ENCODE assay signal across 19 cellular contexts in genomic region chr5:72543365-72543764, GRCh38. TPM values are rescaled to one million over a fixed set of nuclear protein-coding genes. Genes with fewer than 3 reads are reported as not detected.
DNase-seq lines count a peak whose midpoint lies in the region; ATAC-seq and TF ChIP-seq lines count a peak whose summit lies in the region.
"Had no signal": no experiment of that assay in that cellular context is flagged by ENCODE, and none has a peak within 500 bp of the region (broad histone marks: within the 10 kb centered on the region; RNA-seq: fewer than 3 reads in every experiment).

No MANE protein-coding gene starts in this region.

- TF ChIP-seq CTCF in fibroblast of mammary gland (conservative IDR thresholded peaks at IDR 0.05; ENCODE audit: control insufficient read depth, insufficient read depth, low read depth, low read length) (no peak), tibial artery (IDR thresholded peaks at IDR 0.05) (no peak), GM23338 (conservative IDR thresholded peaks at IDR 0.05; ENCODE audit: low read depth in 2 of 2) (no peak)

- no peak overlapping the region for H3K4me3 Mint-ChIP-seq in GM23338
- H3K4me3 Mint-ChIP-seq: natural killer cell; stimulated activated naive CD8-positive, alpha-beta T cell treated with anti-CD3 and anti-CD28 coated beads, Interleukin-15, amount 100 ng/mL, for 72 hours had no signal

- no peaks in the 10 kb centered on the region for H3K27me3 Mint-ChIP-seq in GM23338 (ENCODE audit: insufficient read depth, low read depth, poor library complexity)

- H3K36me3 Mint-ChIP-seq in GM23338 (ENCODE audit: low read depth): no peaks in the 10 kb centered on the region

- H3K27ac ChIP-seq in tibial artery (peak overlapping the region; percentile 4 to 43), GM23338 (ENCODE audit: low read depth) (no peak overlapping the region)
- H3K27ac ChIP-seq: right lobe of liver had no signal

- ATAC-seq in GM23338: no peak
- ATAC-seq: left ventricle myocardium superior; natural killer cell; PC-3; right lobe of liver; stimulated activated naive CD8-positive, alpha-beta T cell treated with anti-CD3 and anti-CD28 coated beads, Interleukin-15, amount 100 ng/mL, for 72 hours had no signal

- no peak overlapping the region for H3K4me3 ChIP-seq in fibroblast of mammary gland (ENCODE audit: control insufficient read depth, low read depth, low read length)
- H3K4me3 ChIP-seq in tibial artery: no peak overlapping the region
- no peak overlapping the region for H3K4me3 ChIP-seq in GM23338
- H3K4me3 ChIP-seq: right lobe of liver had no signal

- intact Hi-C loops in tibial artery (cut with DNase I; ENCODE audit: low total_unique reads): no loop called here

- no peaks in the 10 kb centered on the region for H3K9me3 Mint-ChIP-seq in GM23338

- H3K4me1 ChIP-seq in tibial artery (peaks cover 0 to 6% (median 0%) of the 10 kb centered on the region in 4 donors), GM23338 (ENCODE audit: insufficient read depth) (no peaks in the 10 kb centered on the region)
- H3K4me1 ChIP-seq: right lobe of liver had no signal

- H3K79me2 ChIP-seq in GM23338 (replicated peaks; ENCODE audit: insufficient read depth): no peaks in the 10 kb centered on the region

- no peaks in the 10 kb centered on the region for H3K36me3 ChIP-seq in tibial artery
- no peaks in the 10 kb centered on the region for H3K36me3 ChIP-seq in GM23338 (ENCODE audit: insufficient read depth)
- H3K36me3 ChIP-seq: right lobe of liver had no signal

- H3F3A ChIP-seq in GM23338 (replicated peaks; ENCODE audit: low read depth): no peaks in the 10 kb centered on the region

- H3K4me1 Mint-ChIP-seq in GM23338: peaks cover 5% of the 10 kb centered on the region; the same call in 1 of the 3 replicates
- H3K4me1 Mint-ChIP-seq: natural killer cell; stimulated activated naive CD8-positive, alpha-beta T cell treated with anti-CD3 and anti-CD28 coated beads, Interleukin-15, amount 100 ng/mL, for 72 hours had no signal

- peaks cover 3% of the 10 kb centered on the region; the same call in 1 of the 2 replicates for H3K9me2 ChIP-seq in GM23338 (ENCODE audit: insufficient read depth)

- H4K20me1 ChIP-seq in GM23338 (replicated peaks; ENCODE audit: insufficient read depth): no peaks in the 10 kb centered on the region

- H3K27me3 ChIP-seq in tibial artery (no peaks in the 10 kb centered on the region), GM23338 (ENCODE audit: insufficient read depth) (no peaks in the 10 kb centered on the region)
- H3K27me3 ChIP-seq: right lobe of liver had no signal

- H3K9me3 ChIP-seq in tibial artery: peaks cover 0 to 9% (median 0%) of the 10 kb centered on the region in 3 donors
- H3K9me3 ChIP-seq: right lobe of liver had no signal

- H3K4me2 ChIP-seq in GM23338: no peak overlapping the region

- no peak overlapping the region for H3K27ac Mint-ChIP-seq in GM23338
- H3K27ac Mint-ChIP-seq: natural killer cell; stimulated activated naive CD8-positive, alpha-beta T cell treated with anti-CD3 and anti-CD28 coated beads, Interleukin-15, amount 100 ng/mL, for 72 hours had no signal

- DNase-seq in H4 (ENCODE audit: low spot score) (peak; percentile 56), SKM-1 (lab: John Stamatoyannopoulos, UW; ENCODE audit: unreplicated experiment) (peak; percentile 33), fibroblast of mammary gland (ENCODE audit: low read depth) (peak; percentile 84), tibial artery (no peak), GM23338 (ENCODE audit: low spot score) (no peak), NCI-H1417 (lab: John Stamatoyannopoulos, UW) (no peak), germinal center (ENCODE audit: low spot score) (no peak)
- DNase-seq: activated T-cell treated with anti-CD3 and anti-CD28 coated beads, Interleukin-2, amount 50 U/mL, for 1 hour; amniotic stem cell; effector CD4-positive, alpha-beta T cell; head of caudate nucleus; left ventricle myocardium superior; natural killer cell; NCI-H1092; NCI-H345; PC-3; right lobe of liver; stimulated activated naive CD8-positive, alpha-beta T cell treated with anti-CD3 and anti-CD28 coated beads, Interleukin-15, amount 100 ng/mL, for 72 hours had no signal

- H2AFZ ChIP-seq in GM23338: no peak overlapping the region

TF ChIP-seq in GM23338, 12 proteins besides CTCF, POLR2A, EP300 and RAD21:
- TF ChIP-seq POLR2AphosphoS5 (IDR thresholded peaks at IDR 0.05; ENCODE audit: low read depth) (no peak), STAT1 (IDR thresholded peaks at IDR 0.05; ENCODE audit: unreplicated experiment) (no peak), NANOG (IDR thresholded peaks at IDR 0.05; ENCODE audit: borderline replicate concordance) (no peak)
- TF ChIP-seq, protein P1, sequence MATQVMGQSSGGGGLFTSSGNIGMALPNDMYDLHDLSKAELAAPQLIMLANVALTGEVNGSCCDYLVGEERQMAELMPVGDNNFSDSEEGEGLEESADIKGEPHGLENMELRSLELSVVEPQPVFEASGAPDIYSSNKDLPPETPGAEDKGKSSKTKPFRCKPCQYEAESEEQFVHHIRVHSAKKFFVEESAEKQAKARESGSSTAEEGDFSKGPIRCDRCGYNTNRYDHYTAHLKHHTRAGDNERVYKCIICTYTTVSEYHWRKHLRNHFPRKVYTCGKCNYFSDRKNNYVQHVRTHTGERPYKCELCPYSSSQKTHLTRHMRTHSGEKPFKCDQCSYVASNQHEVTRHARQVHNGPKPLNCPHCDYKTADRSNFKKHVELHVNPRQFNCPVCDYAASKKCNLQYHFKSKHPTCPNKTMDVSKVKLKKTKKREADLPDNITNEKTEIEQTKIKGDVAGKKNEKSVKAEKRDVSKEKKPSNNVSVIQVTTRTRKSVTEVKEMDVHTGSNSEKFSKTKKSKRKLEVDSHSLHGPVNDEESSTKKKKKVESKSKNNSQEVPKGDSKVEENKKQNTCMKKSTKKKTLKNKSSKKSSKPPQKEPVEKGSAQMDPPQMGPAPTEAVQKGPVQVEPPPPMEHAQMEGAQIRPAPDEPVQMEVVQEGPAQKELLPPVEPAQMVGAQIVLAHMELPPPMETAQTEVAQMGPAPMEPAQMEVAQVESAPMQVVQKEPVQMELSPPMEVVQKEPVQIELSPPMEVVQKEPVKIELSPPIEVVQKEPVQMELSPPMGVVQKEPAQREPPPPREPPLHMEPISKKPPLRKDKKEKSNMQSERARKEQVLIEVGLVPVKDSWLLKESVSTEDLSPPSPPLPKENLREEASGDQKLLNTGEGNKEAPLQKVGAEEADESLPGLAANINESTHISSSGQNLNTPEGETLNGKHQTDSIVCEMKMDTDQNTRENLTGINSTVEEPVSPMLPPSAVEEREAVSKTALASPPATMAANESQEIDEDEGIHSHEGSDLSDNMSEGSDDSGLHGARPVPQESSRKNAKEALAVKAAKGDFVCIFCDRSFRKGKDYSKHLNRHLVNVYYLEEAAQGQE (IDR thresholded peaks at IDR 0.05; ENCODE audit: unreplicated experiment): no peak

RNA-seq across cellular contexts. Expression of gene ZNF366, which starts 36.2 kb away (rescaled TPM):
- total RNA-seq in H4 (2014; rRNA removed; shearing (Covaris generic)): 0.35 TPM in 1 of 2 replicates, not detected in the other
- total RNA-seq in GM23338 (2014; rRNA removed; shearing (Covaris generic)): not detected in 2 replicates
- not detected in 2 replicates for polyA plus RNA-seq in GM23338 (2016; fragmentation: Nextera tagmentation; extraction: Ambion mirVana)
- total RNA-seq: PC-3; T-helper 1 cell treated with Interleukin-12 subunit alpha and Interleukin-12 subunit beta and Interleukin-4 antibody, amounts not matched to agents 30 ng/mL and 1 ng/mL, for 36 hours had no signal

Comparison
In these comparisons a context has a peak if more than half of its experiments do, and no peak if none do; other contexts are left out.
1. DNase-seq: peak in H4 (single experiment), SKM-1 (single experiment) and fibroblast of mammary gland (single experiment); none in tibial artery (0 of 2), GM23338 (single experiment), NCI-H1417 (0 of 3) and germinal center (single experiment).